ENCODE assay signal across 1 cellular context in the genomic region with DNA sequence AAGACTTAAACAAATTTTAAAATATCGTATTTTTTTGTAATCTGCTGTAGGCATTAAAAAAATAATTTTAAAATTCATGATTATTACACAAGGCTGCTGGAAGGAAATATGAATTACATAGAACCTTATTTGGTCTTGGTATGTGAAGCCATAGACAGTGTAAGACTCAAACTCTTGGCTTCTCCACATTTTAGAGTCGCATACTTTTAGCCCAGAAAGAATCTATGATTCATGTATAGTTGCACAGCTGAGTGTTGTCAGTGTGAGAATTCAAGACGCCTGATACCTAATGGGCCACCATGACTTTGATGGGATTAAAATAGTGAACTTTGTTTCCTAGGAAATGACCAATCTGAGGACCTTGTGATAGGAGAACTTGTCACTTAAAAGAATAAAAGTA.
TF ChIP-seq lines count a peak whose summit lies in the region.

No MANE protein-coding gene starts in this region.

TF ChIP-seq in GM23338, 12 proteins besides CTCF, POLR2A, EP300 and RAD21 (continued from another document):
- TF ChIP-seq JUNB (IDR thresholded peaks at IDR 0.05; ENCODE audit: unreplicated experiment): no peak
TF ChIP-seq in GM23338: peak in this region for 0.
